ENCODE assay signal across 1 cellular context in the genomic region with DNA sequence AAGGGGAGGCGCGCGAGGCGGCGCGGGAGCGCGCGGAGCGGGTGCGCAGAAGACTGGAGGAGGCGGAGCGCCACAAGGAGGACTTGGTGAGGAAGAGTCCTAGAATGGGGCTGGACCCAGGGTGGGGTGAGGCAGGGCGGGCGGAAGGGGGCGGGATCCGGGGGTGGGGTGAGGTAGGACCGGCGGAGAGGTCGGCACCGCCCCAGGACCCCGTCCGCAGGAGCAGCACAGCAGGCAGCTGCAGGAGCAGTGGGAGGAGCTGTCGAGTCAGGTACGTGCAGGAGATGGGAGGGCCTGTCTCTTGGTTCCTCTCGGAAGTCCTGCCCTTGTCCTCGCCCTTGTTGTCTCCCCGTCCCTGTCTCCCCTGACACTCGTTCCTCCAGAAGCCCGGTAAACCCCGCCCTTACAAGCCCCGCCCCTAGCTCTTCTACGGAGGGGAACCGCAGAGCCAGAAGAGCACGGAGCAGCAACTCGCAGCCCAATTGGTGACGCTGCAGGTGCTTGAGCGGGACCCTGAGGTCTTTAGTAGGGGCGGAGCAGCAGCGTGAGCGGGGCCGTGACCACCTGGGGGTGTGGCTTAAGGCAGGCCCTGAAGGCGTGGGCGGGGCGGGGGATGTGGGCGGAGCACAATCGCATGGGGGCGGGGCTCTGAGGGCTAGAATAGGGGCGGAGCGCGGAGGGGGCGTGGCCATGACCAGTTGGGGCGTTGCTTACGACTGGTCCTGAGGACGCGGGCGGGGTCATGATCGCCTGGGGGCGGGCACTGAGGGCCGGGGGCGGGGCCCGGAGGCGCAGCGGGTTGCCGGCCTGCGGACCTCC.
A peak's percentile ranks its signal among the peaks of the same experiment; 100 is the strongest.
TF ChIP-seq lines count a peak whose summit lies in the region.

No MANE protein-coding gene starts in this region.

TF ChIP-seq in K562, 482 proteins besides CTCF, POLR2A, EP300 and RAD21:
- TF ChIP-seq GABPA (tag; conservative IDR thresholded peaks at IDR 0.05; ENCODE audit: low read depth) (0 out of 2 replicates have a peak, but pooled peaks have one; percentile 14), VEZF1 (CRISPR knock-in tag; IDR thresholded peaks at IDR 0.05) (peak; percentile 45), SRF (CRISPR knock-in tag; IDR thresholded peaks at IDR 0.05) (0 out of 4 replicates have a peak, but pooled peaks of 1 of the 2 experiments have one; percentile 27), ZNF263 (CRISPR knock-in tag; IDR thresholded peaks at IDR 0.05; ENCODE audit: borderline replicate concordance) (peak; percentile 79), MAZ (CRISPR knock-in tag; conservative IDR thresholded peaks at IDR 0.05 in 1 of 2, IDR thresholded peaks at IDR 0.05 in 1 of 2) (peak in 1 of 2 experiments; percentile 71; a peak in 2 of 4 replicates), CC2D1A (IDR thresholded peaks at IDR 0.05) (0 out of 2 replicates have a peak, but pooled peaks have one; percentile 5)
